9 cellular contexts compared by ENCODE assay signal in genomic region chr7:157474685-157475084, GRCh38.
DNase-seq lines count a peak whose midpoint lies in the region; ATAC-seq and TF ChIP-seq lines count a peak whose summit lies in the region.
"Had no signal": no experiment of that assay in that cellular context is flagged by ENCODE, and none has a peak within 500 bp of the region (broad histone marks: within the 10 kb centered on the region; RNA-seq: fewer than 3 reads in every experiment).

No MANE protein-coding gene starts in this region.

- H3K27me3 ChIP-seq in RWPE2 (ENCODE audit: insufficient read depth, poor library complexity, severe bottlenecking), result no peaks in the 10 kb centered on the region

- TF ChIP-seq CTCF in RWPE2 (IDR thresholded peaks at IDR 0.05; ENCODE audit: poor library complexity, severe bottlenecking), result peak; percentile 29

- ATAC-seq in GM19463 (IDR thresholded peaks at IDR 0.05; ENCODE audit: unreplicated experiment) (peak; percentile 53), RWPE2 (ENCODE audit: low read depth) (no peak), left colon (peak; percentile 35), HG02571 (IDR thresholded peaks at IDR 0.05; ENCODE audit: unreplicated experiment) (no peak), HG03135 (IDR thresholded peaks at IDR 0.05; ENCODE audit: unreplicated experiment) (no peak)

- H3K9me3 ChIP-seq in RWPE2 (ENCODE audit: severe bottlenecking), result no peaks in the 10 kb centered on the region

- no peaks in the 10 kb centered on the region for H3K36me3 ChIP-seq in RWPE2 (ENCODE audit: low read depth)

- no peak overlapping the region for H3K4me3 ChIP-seq in RWPE2 (ENCODE audit: severe bottlenecking)

- intact Hi-C loops in left colon (cut with DNase I, micrococcal nuclease), result no loop called here

- in situ Hi-C loops in G401 (cut with HindIII; ENCODE audit: low sequenced_read_pairs), result no loop called here

- no peak overlapping the region for H3K27ac ChIP-seq in RWPE2 (ENCODE audit: poor library complexity, severe bottlenecking)

- no peaks in the 10 kb centered on the region for H3K4me1 ChIP-seq in RWPE2 (ENCODE audit: insufficient read depth, poor library complexity, severe bottlenecking)

- peak; percentile 15 for DNase-seq in CD1c-positive myeloid dendritic cell (ENCODE audit: extremely low spot score)
- DNase-seq in RWPE2 (ENCODE audit: low spot score), result no peak
- peak in 1 of 2 donors; percentile 48 for DNase-seq in left colon
- DNase-seq in G401 (ENCODE audit: low spot score), result no peak
- DNase-seq in amniotic stem cell (lab: John Stamatoyannopoulos, UW), result no peak
- DNase-seq: activated CD4-positive, alpha-beta T cell treated with anti-CD3 and anti-CD28 coated beads, Interleukin-2, amount 10 ng/mL, durations not matched to agents 24 days and 14 days had no signal

Comparison
In these comparisons a context has a peak if more than half of its experiments do, and no peak if none do; other contexts are left out.
1. ATAC-seq: peak in GM19463 (single experiment) and left colon (single experiment); none in RWPE2 (single experiment), HG02571 (single experiment) and HG03135 (single experiment).